Comparison of ENCODE assay signal across 8 cellular contexts in genomic region chr1:29180497-29181412, GRCh38. TPM values are rescaled to one million over a fixed set of nuclear protein-coding genes. Genes with fewer than 3 reads are reported as not detected.
DNase-seq lines count a peak whose midpoint lies in the region; ATAC-seq and TF ChIP-seq lines count a peak whose summit lies in the region.

No MANE protein-coding gene starts in this region.

- CTCF ChIA-PET in Calu3 (lab: Charles Lee) (interaction anchor here (0.6 to 3.2 kb wide), 3 partner anchors 17 to 67 kb away, joined by 4 to 31 read pairs (median 14); no protein-coding TSS in a partner anchor), WTC11 (lab: Charles Lee) (interaction anchor here (0.8 to 3.4 kb wide), 16 partner anchors 11 to 303 kb away, joined by 3 to 49 read pairs (median 6); partner anchors contain the start of gene TMEM200B), HEK293T (lab: Yijun Ruan, JAX) (interaction anchor here (0.6 to 2.5 kb wide), 3 partner anchors 12 to 56 kb away, joined by 3 to 10 read pairs (median 6); no protein-coding TSS in a partner anchor)

- H2AFZ ChIP-seq in neuron (ENCODE audit: low read depth, low read length) = peak overlapping the region; percentile 82

- no peaks in the 10 kb centered on the region for H3K27me3 ChIP-seq in esophagus muscularis mucosa
- no peaks in the 10 kb centered on the region for H3K27me3 ChIP-seq in neuron (ENCODE audit: insufficient read depth, low read length)

- H3K36me3 ChIP-seq in esophagus muscularis mucosa (peaks cover 0 to 6% (median 0%) of the 10 kb centered on the region in 4 donors), neuron (ENCODE audit: insufficient read depth, low read length) (peaks cover 32% of the 10 kb centered on the region)

- TF ChIP-seq CTCF in Calu3 (IDR thresholded peaks at IDR 0.05; ENCODE audit: unreplicated experiment) = no peak
- TF ChIP-seq CTCF in WTC11 (IDR thresholded peaks at IDR 0.05) = no peak
- no peak for TF ChIP-seq CTCF in esophagus muscularis mucosa (IDR thresholded peaks at IDR 0.05)

- H3K4me3 Mint-ChIP-seq in Calu3 (ENCODE audit: low read depth, unreplicated experiment) (peak overlapping the region; percentile 90), WTC11 (peak overlapping the region; percentile 97)

- H3K27me3 Mint-ChIP-seq in Calu3 (ENCODE audit: unreplicated experiment) = no peaks in the 10 kb centered on the region
- H3K27me3 Mint-ChIP-seq in WTC11 (ENCODE audit: low read depth) = no peaks in the 10 kb centered on the region

- ATAC-seq in HG02938 (IDR thresholded peaks at IDR 0.05; ENCODE audit: unreplicated experiment) = peak; percentile 4
- no peak for ATAC-seq in WTC11
- ATAC-seq in GM18870 (IDR thresholded peaks at IDR 0.05; ENCODE audit: unreplicated experiment) = no peak

- no peaks in the 10 kb centered on the region for H3K9me3 ChIP-seq in esophagus muscularis mucosa
- H3K9me3 ChIP-seq in neuron (ENCODE audit: low read length) = no peaks in the 10 kb centered on the region

- H3K4me3 ChIP-seq in esophagus muscularis mucosa (peak overlapping the region; percentile 73 to 98 (median 88)), neuron (ENCODE audit: low read length) (peak overlapping the region; percentile 84)

- DNase-seq in Calu3 (no peak), WTC11 (ENCODE audit: low spot score) (no peak), esophagus muscularis mucosa (ENCODE audit: extremely low spot score) (no peak), superior temporal gyrus (ENCODE audit: extremely low spot score) (no peak), HEK293T (ENCODE audit: extremely low spot score) (no peak)

- H3K36me3 Mint-ChIP-seq in Calu3 (ENCODE audit: insufficient read depth, unreplicated experiment) = peaks cover 62% of the 10 kb centered on the region
- peaks cover 26% of the 10 kb centered on the region for H3K36me3 Mint-ChIP-seq in WTC11

- peaks cover 52 to 60% (median 58%) of the 10 kb centered on the region in 4 donors for H3K4me1 ChIP-seq in esophagus muscularis mucosa
- peaks cover 24% of the 10 kb centered on the region for H3K4me1 ChIP-seq in neuron (ENCODE audit: insufficient read depth, low read length)

- no peaks in the 10 kb centered on the region for H3K9me3 Mint-ChIP-seq in Calu3 (ENCODE audit: low read depth, unreplicated experiment)
- no peaks in the 10 kb centered on the region for H3K9me3 Mint-ChIP-seq in WTC11

- no peak for TF ChIP-seq EP300 in esophagus muscularis mucosa (IDR thresholded peaks at IDR 0.05)

- intact Hi-C loops in Calu3 (cut with micrococcal nuclease; ENCODE audit: unreplicated experiment) = no loop called here
- intact Hi-C loops in esophagus muscularis mucosa (cut with DNase I) = loop anchor here (2.0 to 10.0 kb wide), 2 partner anchors 58 to 536 kb away; partner anchors contain the start of genes RNU11, TAF12 and TMEM200B

- no peak for TF ChIP-seq POLR2A in esophagus muscularis mucosa (IDR thresholded peaks at IDR 0.05; ENCODE audit: low read depth)

- no TSS peak for BruUV-seq in Calu3 (replicated peaks; lab: Mats Ljungman, UMichigan)

- H3K27ac ChIP-seq in esophagus muscularis mucosa (replicated peaks in 1 of 4) = peak overlapping the region; percentile 98 to 100 (median 99)

- POLR2A ChIA-PET in WTC11 (lab: Charles Lee) (interaction anchor here (0.6 to 2.1 kb wide), 8 partner anchors 8 to 1690 kb away, joined by 3 to 18 read pairs (median 5); partner anchors contain the start of gene TMEM200B), HEK293T (lab: Yijun Ruan, JAX) (interaction anchor here (0.6 to 3.4 kb wide), 25 partner anchors 10 to 1643 kb away, joined by 3 to 29 read pairs (median 4); partner anchors contain the start of genes GMEB1, MECR, MED18 and TAF12)

- peak overlapping the region; percentile 86 for H3K27ac Mint-ChIP-seq in Calu3 (ENCODE audit: unreplicated experiment)
- peak overlapping the region; percentile 92 for H3K27ac Mint-ChIP-seq in WTC11

- peaks cover 19% of the 10 kb centered on the region for H3K4me1 Mint-ChIP-seq in Calu3 (ENCODE audit: low read depth, unreplicated experiment)
- peaks cover 58% of the 10 kb centered on the region for H3K4me1 Mint-ChIP-seq in WTC11

- WGBS in esophagus muscularis mucosa = 0% methylated on average over 25 of the region's 32 CpGs

TF ChIP-seq in WTC11, 78 proteins besides CTCF, POLR2A, EP300 and RAD21:
- TF ChIP-seq, protein P1, sequence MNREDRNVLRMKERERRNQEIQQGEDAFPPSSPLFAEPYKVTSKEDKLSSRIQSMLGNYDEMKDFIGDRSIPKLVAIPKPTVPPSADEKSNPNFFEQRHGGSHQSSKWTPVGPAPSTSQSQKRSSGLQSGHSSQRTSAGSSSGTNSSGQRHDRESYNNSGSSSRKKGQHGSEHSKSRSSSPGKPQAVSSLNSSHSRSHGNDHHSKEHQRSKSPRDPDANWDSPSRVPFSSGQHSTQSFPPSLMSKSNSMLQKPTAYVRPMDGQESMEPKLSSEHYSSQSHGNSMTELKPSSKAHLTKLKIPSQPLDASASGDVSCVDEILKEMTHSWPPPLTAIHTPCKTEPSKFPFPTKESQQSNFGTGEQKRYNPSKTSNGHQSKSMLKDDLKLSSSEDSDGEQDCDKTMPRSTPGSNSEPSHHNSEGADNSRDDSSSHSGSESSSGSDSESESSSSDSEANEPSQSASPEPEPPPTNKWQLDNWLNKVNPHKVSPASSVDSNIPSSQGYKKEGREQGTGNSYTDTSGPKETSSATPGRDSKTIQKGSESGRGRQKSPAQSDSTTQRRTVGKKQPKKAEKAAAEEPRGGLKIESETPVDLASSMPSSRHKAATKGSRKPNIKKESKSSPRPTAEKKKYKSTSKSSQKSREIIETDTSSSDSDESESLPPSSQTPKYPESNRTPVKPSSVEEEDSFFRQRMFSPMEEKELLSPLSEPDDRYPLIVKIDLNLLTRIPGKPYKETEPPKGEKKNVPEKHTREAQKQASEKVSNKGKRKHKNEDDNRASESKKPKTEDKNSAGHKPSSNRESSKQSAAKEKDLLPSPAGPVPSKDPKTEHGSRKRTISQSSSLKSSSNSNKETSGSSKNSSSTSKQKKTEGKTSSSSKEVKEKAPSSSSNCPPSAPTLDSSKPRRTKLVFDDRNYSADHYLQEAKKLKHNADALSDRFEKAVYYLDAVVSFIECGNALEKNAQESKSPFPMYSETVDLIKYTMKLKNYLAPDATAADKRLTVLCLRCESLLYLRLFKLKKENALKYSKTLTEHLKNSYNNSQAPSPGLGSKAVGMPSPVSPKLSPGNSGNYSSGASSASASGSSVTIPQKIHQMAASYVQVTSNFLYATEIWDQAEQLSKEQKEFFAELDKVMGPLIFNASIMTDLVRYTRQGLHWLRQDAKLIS (CRISPR knock-in tag; IDR thresholded peaks at IDR 0.05; ENCODE audit: borderline replicate concordance) = no peak
- TF ChIP-seq MYBL2 (CRISPR knock-in tag; IDR thresholded peaks at IDR 0.05) (0 out of 2 replicates have a peak, but pooled peaks have one; percentile 57), CREM (CRISPR knock-in tag; IDR thresholded peaks at IDR 0.05) (0 out of 2 replicates have a peak, but pooled peaks have one; percentile 11), NFE2L1 (CRISPR knock-in tag; IDR thresholded peaks at IDR 0.05) (0 out of 2 replicates have a peak, but pooled peaks have one; percentile 18), MXD4 (CRISPR knock-in tag; IDR thresholded peaks at IDR 0.05; ENCODE audit: borderline replicate concordance) (no peak)

TF ChIP-seq in HEK293T, 16 proteins besides CTCF, POLR2A, EP300 and RAD21:
- TF ChIP-seq FOXA1 (IDR thresholded peaks at IDR 0.05) (no peak), TARDBP (IDR thresholded peaks at IDR 0.05) (no peak), CTBP1 (IDR thresholded peaks at IDR 0.05; ENCODE audit: borderline replicate concordance) (no peak), ELF4 (IDR thresholded peaks at IDR 0.05) (no peak), NFRKB (IDR thresholded peaks at IDR 0.05) (no peak), ARNT (IDR thresholded peaks at IDR 0.05) (no peak), BHLHE40 (IDR thresholded peaks at IDR 0.05; ENCODE audit: borderline replicate concordance) (no peak), SP1 (IDR thresholded peaks at IDR 0.05) (no peak), FOXM1 (IDR thresholded peaks at IDR 0.05; ENCODE audit: borderline replicate concordance) (no peak), FOXK2 (IDR thresholded peaks at IDR 0.05) (no peak), HDGF (IDR thresholded peaks at IDR 0.05; ENCODE audit: borderline replicate concordance) (no peak)
- TF ChIP-seq, protein P2, sequence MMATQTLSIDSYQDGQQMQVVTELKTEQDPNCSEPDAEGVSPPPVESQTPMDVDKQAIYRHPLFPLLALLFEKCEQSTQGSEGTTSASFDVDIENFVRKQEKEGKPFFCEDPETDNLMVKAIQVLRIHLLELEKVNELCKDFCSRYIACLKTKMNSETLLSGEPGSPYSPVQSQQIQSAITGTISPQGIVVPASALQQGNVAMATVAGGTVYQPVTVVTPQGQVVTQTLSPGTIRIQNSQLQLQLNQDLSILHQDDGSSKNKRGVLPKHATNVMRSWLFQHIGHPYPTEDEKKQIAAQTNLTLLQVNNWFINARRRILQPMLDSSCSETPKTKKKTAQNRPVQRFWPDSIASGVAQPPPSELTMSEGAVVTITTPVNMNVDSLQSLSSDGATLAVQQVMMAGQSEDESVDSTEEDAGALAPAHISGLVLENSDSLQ (IDR thresholded peaks at IDR 0.05) = no peak

RNA-seq across cellular contexts. Expression of gene SRSF4, which starts 0.9 kb away (rescaled TPM):
- 64.8 and 65.4 TPM in 2 replicates for total RNA-seq in Calu3 (2022)
- total RNA-seq in WTC11 (2021) = 93.8 to 99.9 TPM (median 94.7 TPM) in 3 replicates
- 100 to 1,000 TPM in 2 of 4 donors, 10 to 100 TPM in 2; 90.3 to 113 (median 98.3) TPM for total RNA-seq in esophagus muscularis mucosa

RNA-seq across cellular contexts. Expression of gene MECR, which starts 50.0 kb away (rescaled TPM):
- total RNA-seq in Calu3 (2022) = 45.9 and 46.8 TPM in 2 replicates
- 37.6 to 44.2 TPM (median 43.0 TPM) in 3 replicates for total RNA-seq in WTC11 (2021)
- total RNA-seq in esophagus muscularis mucosa = 10 to 100 TPM; 15.4 to 20.2 (median 18.6) TPM

RNA-seq across cellular contexts. Expression of gene PTPRU, which starts 55.6 kb away (rescaled TPM):
- total RNA-seq in Calu3 (2022) = 37.9 and 54.5 TPM in 2 replicates
- total RNA-seq in WTC11 (2021) = 60.8 to 75.4 TPM (median 68.2 TPM) in 3 replicates
- 10 to 100 TPM; 19.5 to 32.7 (median 27.5) TPM for total RNA-seq in esophagus muscularis mucosa

RNA-seq across cellular contexts. Expression of gene TMEM200B, which starts 57.1 kb away (rescaled TPM):
- total RNA-seq in Calu3 (2022) (0.15 TPM in 1 of 2 replicates, not detected in the other), WTC11 (2021) (19.1 to 22.6 TPM (median 22.1 TPM) in 3 replicates), esophagus muscularis mucosa (10 to 100 TPM; 14.5 to 44.8 (median 28.2) TPM)
